In the genomic region with DNA sequence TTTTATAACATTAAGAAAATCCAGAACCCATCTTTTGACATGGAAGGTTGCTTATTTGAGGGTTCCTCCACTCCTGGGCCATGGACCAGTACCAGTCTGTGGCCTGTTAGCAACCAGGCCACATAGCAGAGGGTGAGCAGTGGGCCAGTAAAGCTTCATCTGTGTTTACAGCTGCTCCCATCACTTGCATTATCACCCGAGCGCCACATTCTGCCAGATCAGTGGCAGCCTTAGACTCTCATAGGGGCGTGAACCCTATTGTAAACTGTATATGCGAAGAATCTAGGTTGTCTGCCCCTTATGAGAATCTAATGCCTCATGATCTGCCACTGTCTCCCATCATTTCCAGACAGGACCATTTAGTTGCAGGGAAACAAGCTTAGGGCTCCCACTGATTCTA, we compare ENCODE assay signal across 20 cellular contexts. TPM values are rescaled to one million over a fixed set of nuclear protein-coding genes. Genes with fewer than 3 reads are reported as not detected.
DNase-seq lines count a peak whose midpoint lies in the region; ATAC-seq and TF ChIP-seq lines count a peak whose summit lies in the region.
"Had no signal": no experiment of that assay in that cellular context is flagged by ENCODE, and none has a peak within 500 bp of the region (broad histone marks: within the 10 kb centered on the region; RNA-seq: fewer than 3 reads in every experiment).

No MANE protein-coding gene starts in this region.

- H2AFZ ChIP-seq in MM.1S (ENCODE audit: low read length), result no peak overlapping the region

- TF ChIP-seq CTCF in A673 (conservative IDR thresholded peaks at IDR 0.05; ENCODE audit: low read depth, low read length), result peak; percentile 45
- TF ChIP-seq CTCF in MM.1S (IDR thresholded peaks at IDR 0.05; ENCODE audit: low read length), result peak; percentile 18; the same call in 1 of the 2 replicates
- TF ChIP-seq CTCF in brain microvascular endothelial cell (IDR thresholded peaks at IDR 0.05; ENCODE audit: low read depth, low read length, missing control alignments), result peak; percentile 51
- TF ChIP-seq CTCF in heart right ventricle (IDR thresholded peaks at IDR 0.05), result no peak

- H3K27ac ChIP-seq in A673 (ENCODE audit: low read depth, low read length, poor library complexity, severe bottlenecking), result no peak overlapping the region
- H3K27ac ChIP-seq in MM.1S (ENCODE audit: low read length), result no peak overlapping the region
- no peak overlapping the region for H3K27ac ChIP-seq in brain microvascular endothelial cell
- H3K27ac ChIP-seq in heart right ventricle, result no peak overlapping the region
- H3K27ac ChIP-seq: colonic mucosa, ovary, vagina had no signal

- POLR2A ChIA-PET in A673 (lab: Charles Lee; ENCODE audit: low non-redundant PET), result no interaction called here
- POLR2A ChIA-PET in naive thymus-derived CD8-positive, alpha-beta T cell (lab: Charles Lee), result no interaction called here

- no peaks in the 10 kb centered on the region for H3K9me3 ChIP-seq in A673 (ENCODE audit: low read depth, low read length, poor library complexity, severe bottlenecking)
- H3K9me3 ChIP-seq in MM.1S (replicated peaks; ENCODE audit: insufficient read depth, low read length), result no peaks in the 10 kb centered on the region
- H3K9me3 ChIP-seq in heart right ventricle, result no peaks in the 10 kb centered on the region
- H3K9me3 ChIP-seq: colonic mucosa, ovary, vagina had no signal

- H3K27ac Mint-ChIP-seq in naive thymus-derived CD8-positive, alpha-beta T cell, result no peak overlapping the region
- H3K27ac Mint-ChIP-seq: activated CD4-positive, alpha-beta T cell treated with anti-CD3 and anti-CD28 coated beads for 36 hours; CD8-positive, alpha-beta T cell had no signal

- H3K36me3 ChIP-seq in A673 (ENCODE audit: insufficient read depth, low read length, poor library complexity, severe bottlenecking), result no peaks in the 10 kb centered on the region
- H3K36me3 ChIP-seq in MM.1S (replicated peaks; ENCODE audit: insufficient read depth, low read length), result no peaks in the 10 kb centered on the region
- H3K36me3 ChIP-seq in brain microvascular endothelial cell (replicated peaks), result no peaks in the 10 kb centered on the region
- H3K36me3 ChIP-seq in heart right ventricle, result no peaks in the 10 kb centered on the region
- H3K36me3 ChIP-seq: colonic mucosa, ovary, vagina had no signal

- CTCF ChIA-PET in A673 (lab: Charles Lee), result no interaction called here

- H4K20me1 ChIP-seq in MM.1S (ENCODE audit: insufficient read depth, low read length), result no peaks in the 10 kb centered on the region

- H3K4me2 ChIP-seq in MM.1S (ENCODE audit: low read depth, low read length), result no peak overlapping the region

- no peaks in the 10 kb centered on the region for H3F3A ChIP-seq in MM.1S (ENCODE audit: insufficient read depth, low read length)

- no peaks in the 10 kb centered on the region for H3K4me1 Mint-ChIP-seq in naive thymus-derived CD8-positive, alpha-beta T cell
- H3K4me1 Mint-ChIP-seq: activated CD4-positive, alpha-beta T cell treated with anti-CD3 and anti-CD28 coated beads for 36 hours had no signal

- peaks cover 0 to 8% (median 0%) of the 10 kb centered on the region in 9 donors for H3K9me3 Mint-ChIP-seq in naive thymus-derived CD8-positive, alpha-beta T cell
- H3K9me3 Mint-ChIP-seq: CD8-positive, alpha-beta T cell had no signal

- intact Hi-C loops in A673 (cut with micrococcal nuclease; ENCODE audit: unreplicated experiment), result loop anchor here (10.0 kb wide), 1 partner anchor 270 kb away; no protein-coding TSS in a partner anchor
- intact Hi-C loops in heart right ventricle (cut with DNase I), result no loop called here

- in situ Hi-C loops in brain microvascular endothelial cell (cut with HindIII; ENCODE audit: low pct_ligation_motif_present, low sequenced_read_pairs), result no loop called here

- no peak overlapping the region for H3K4me3 ChIP-seq in A673 (ENCODE audit: low read depth, low read length, poor library complexity, severe bottlenecking)
- no peak overlapping the region for H3K4me3 ChIP-seq in MM.1S (ENCODE audit: low read length)
- no peak overlapping the region for H3K4me3 ChIP-seq in brain microvascular endothelial cell (ENCODE audit: low read depth, low read length)
- H3K4me3 ChIP-seq in heart right ventricle, result no peak overlapping the region
- H3K4me3 ChIP-seq: colonic mucosa, ovary, vagina had no signal

- no peak overlapping the region for H3K9ac ChIP-seq in MM.1S (ENCODE audit: low read length)

- peak; percentile 61 for DNase-seq in A673 (ENCODE audit: low spot score)
- DNase-seq in MM.1S, result no peak
- DNase-seq in brain microvascular endothelial cell, result no peak
- no peak for DNase-seq in activated CD4-positive, alpha-beta T cell treated with anti-CD3 and anti-CD28 coated beads, Interleukin-2, amount 50 U/mL, for 1 hour
- no peak for DNase-seq in activated CD4-positive, alpha-beta T cell treated with anti-CD3 and anti-CD28 coated beads, Interleukin-2, amount 50 U/mL, for 48 hours
- no peak for DNase-seq in heart right ventricle
- no peak for DNase-seq in naive thymus-derived CD8-positive, alpha-beta T cell
- DNase-seq: activated CD4-positive, alpha-beta T cell treated with anti-CD3 and anti-CD28 coated beads for 36 hours; activated CD8-positive, alpha-beta memory T cell treated with anti-CD3 and anti-CD28 coated beads, Interleukin-2, amount 50 U/mL, for 48 hours; activated naive CD4-positive, alpha-beta T cell; CD8-positive, alpha-beta T cell; colonic mucosa; DMS79; ovary; stimulated activated CD4-positive, alpha-beta T cell treated with anti-CD3 and anti-CD28 coated beads, Interleukin-2, amount 100 ng/mL, for 48 hours; T-helper 2 cell had no signal

- ATAC-seq in GM19324 (IDR thresholded peaks at IDR 0.05; ENCODE audit: low FRiP score, unreplicated experiment) (peak; percentile 58), heart right ventricle (no peak)
- ATAC-seq in naive thymus-derived CD8-positive, alpha-beta T cell, result no peak
- ATAC-seq: activated CD4-positive, alpha-beta T cell treated with anti-CD3 and anti-CD28 coated beads for 36 hours; CD8-positive, alpha-beta T cell; left lobe of liver had no signal

- H3K36me3 Mint-ChIP-seq in naive thymus-derived CD8-positive, alpha-beta T cell, result no peaks in the 10 kb centered on the region
- H3K36me3 Mint-ChIP-seq: CD8-positive, alpha-beta T cell had no signal

- WGBS in heart right ventricle, 2 donors, result 91 to 94% methylated on average over 4 of the region's 4 CpGs

- H3K4me3 Mint-ChIP-seq in naive thymus-derived CD8-positive, alpha-beta T cell, result no peak overlapping the region
- H3K4me3 Mint-ChIP-seq: activated CD4-positive, alpha-beta T cell treated with anti-CD3 and anti-CD28 coated beads for 36 hours; CD8-positive, alpha-beta T cell had no signal

- peaks cover 14% of the 10 kb centered on the region for H3K4me1 ChIP-seq in A673 (ENCODE audit: insufficient read depth, low read length, poor library complexity, severe bottlenecking)
- no peaks in the 10 kb centered on the region for H3K4me1 ChIP-seq in MM.1S (ENCODE audit: low read length)
- H3K4me1 ChIP-seq in heart right ventricle, result no peaks in the 10 kb centered on the region
- H3K4me1 ChIP-seq: colonic mucosa, vagina had no signal

- no peaks in the 10 kb centered on the region for H3K27me3 Mint-ChIP-seq in naive thymus-derived CD8-positive, alpha-beta T cell
- H3K27me3 Mint-ChIP-seq: activated CD4-positive, alpha-beta T cell treated with anti-CD3 and anti-CD28 coated beads for 36 hours had no signal

- H3K9me2 ChIP-seq in MM.1S (replicated peaks; ENCODE audit: insufficient read depth, low read length), result no peaks in the 10 kb centered on the region

- H3K79me2 ChIP-seq in MM.1S (ENCODE audit: low read length), result no peaks in the 10 kb centered on the region

- H3K27me3 ChIP-seq in A673 (replicated peaks; ENCODE audit: insufficient read depth, low read depth, low read length, poor library complexity) (no peaks in the 10 kb centered on the region), MM.1S (replicated peaks; ENCODE audit: insufficient read depth, low read length) (no peaks in the 10 kb centered on the region; the same call in 1 of the 2 replicates), brain microvascular endothelial cell (replicated peaks) (no peaks in the 10 kb centered on the region), heart right ventricle (no peaks in the 10 kb centered on the region)
- H3K27me3 ChIP-seq: colonic mucosa, ovary, vagina had no signal

- BruUV-seq in A673 (replicated peaks; lab: Mats Ljungman, UMichigan), result no TSS peak

RNA-seq across cellular contexts. Expression of a gene that starts 58.6 kb away (rescaled TPM):
- total RNA-seq in A673 (2021), result 32.8 and 38.9 TPM in 2 replicates
- under 1 TPM in 1 of 10 donors, not detected in 9; 0.07 TPM for total RNA-seq in heart right ventricle
- polyA plus RNA-seq in heart right ventricle, result not detected
- total RNA-seq in naive thymus-derived CD8-positive, alpha-beta T cell, result not detected
- polyA plus RNA-seq in naive thymus-derived CD8-positive, alpha-beta T cell, result not detected
- total RNA-seq: activated CD4-positive, alpha-beta T cell treated with anti-CD3 and anti-CD28 coated beads for 36 hours; CD8-positive, alpha-beta T cell; fibroblast of villous mesenchyme; left lobe of liver; vagina had no signal

Comparison
In these comparisons a context has a peak if more than half of its experiments do, and no peak if none do; other contexts are left out.
1. CTCF ChIP-seq: peak in A673 (single experiment), MM.1S (single experiment) and brain microvascular endothelial cell (single experiment); none in heart right ventricle (0 of 9).
2. RNA of a gene that starts 58.6 kb away (total RNA-seq): 32.8 to 38.9 TPM in A673; 0.07 TPM in heart right ventricle and not detected in naive thymus-derived CD8-positive, alpha-beta T cell; every median in the first group is over 10 times any median in the second.